ENCODE assay signal across 24 cellular contexts in genomic region chr6:7185561-7185960, GRCh38.
"Had no signal": no experiment of that assay in that cellular context is flagged by ENCODE, and none has a peak within 500 bp of the region (broad histone marks: within the 10 kb centered on the region; RNA-seq: fewer than 3 reads in every experiment).

No MANE protein-coding gene starts in this region.

- ATAC-seq: effector memory CD8-positive, alpha-beta T cell; heart right ventricle; left lung; lower lobe of right lung; sciatic nerve; stimulated activated memory B cell treated with anti-CD40 and anti-IgM and Interleukin-4, amounts not matched to agents 10 μg/mL and 1 μg/mL and 100 μg/mL, for 72 hours; WTC11 had no signal

- H3K9me3 Mint-ChIP-seq: activated CD4-positive, alpha-beta memory T cell treated with anti-CD3 and anti-CD28 coated beads, Interleukin-2, amount 10 ng/mL, durations not matched to agents 7 days and 5 days; activated CD4-positive, alpha-beta T cell treated with anti-CD3 and anti-CD28 coated beads, Interleukin-2, amount 10 ng/mL, durations not matched to agents 7 days and 5 days; activated naive CD4-positive, alpha-beta T cell treated with anti-CD3 and anti-CD28 coated beads, Interleukin-2, amount 10 ng/mL, durations not matched to agents 7 days and 5 days; activated naive CD8-positive, alpha-beta T cell treated with anti-CD3 and anti-CD28 coated beads, Interleukin-2, amount 10 ng/mL, durations not matched to agents 7 days and 5 days; effector memory CD8-positive, alpha-beta T cell; nephron; stimulated activated memory B cell treated with anti-CD40 and anti-IgM and Interleukin-4, amounts not matched to agents 10 μg/mL and 1 μg/mL and 100 μg/mL, for 72 hours; WTC11 had no signal

- H3K27ac Mint-ChIP-seq: activated CD4-positive, alpha-beta memory T cell treated with anti-CD3 and anti-CD28 coated beads, Interleukin-2, amount 10 ng/mL, durations not matched to agents 7 days and 5 days; activated CD4-positive, alpha-beta T cell treated with anti-CD3 and anti-CD28 coated beads, Interleukin-2, amount 10 ng/mL, durations not matched to agents 7 days and 5 days; activated naive CD4-positive, alpha-beta T cell treated with anti-CD3 and anti-CD28 coated beads, Interleukin-2, amount 10 ng/mL, durations not matched to agents 7 days and 5 days; activated naive CD8-positive, alpha-beta T cell treated with anti-CD3 and anti-CD28 coated beads, Interleukin-2, amount 10 ng/mL, durations not matched to agents 7 days and 5 days; nephron; stimulated activated memory B cell treated with anti-CD40 and anti-IgM and Interleukin-4, amounts not matched to agents 10 μg/mL and 1 μg/mL and 100 μg/mL, for 72 hours; WTC11 had no signal

- H3K4me3 Mint-ChIP-seq: activated CD4-positive, alpha-beta memory T cell treated with anti-CD3 and anti-CD28 coated beads, Interleukin-2, amount 10 ng/mL, durations not matched to agents 7 days and 5 days; activated CD4-positive, alpha-beta T cell treated with anti-CD3 and anti-CD28 coated beads, Interleukin-2, amount 10 ng/mL, durations not matched to agents 7 days and 5 days; activated naive CD4-positive, alpha-beta T cell treated with anti-CD3 and anti-CD28 coated beads, Interleukin-2, amount 10 ng/mL, durations not matched to agents 7 days and 5 days; activated naive CD8-positive, alpha-beta T cell treated with anti-CD3 and anti-CD28 coated beads, Interleukin-2, amount 10 ng/mL, durations not matched to agents 7 days and 5 days; effector memory CD8-positive, alpha-beta T cell; nephron; stimulated activated memory B cell treated with anti-CD40 and anti-IgM and Interleukin-4, amounts not matched to agents 10 μg/mL and 1 μg/mL and 100 μg/mL, for 72 hours; WTC11 had no signal

- H3K4me1 Mint-ChIP-seq: activated naive CD4-positive, alpha-beta T cell treated with anti-CD3 and anti-CD28 coated beads, Interleukin-2, amount 10 ng/mL, durations not matched to agents 7 days and 5 days; WTC11 had no signal

- DNase-seq: activated CD4-positive, alpha-beta memory T cell treated with anti-CD3 and anti-CD28 coated beads, Interleukin-2, amount 10 ng/mL, durations not matched to agents 7 days and 5 days; activated CD4-positive, alpha-beta T cell treated with anti-CD3 and anti-CD28 coated beads for 1 hour; activated CD4-positive, alpha-beta T cell treated with anti-CD3 and anti-CD28 coated beads, Interleukin-2, amount 10 ng/mL, durations not matched to agents 7 days and 5 days; activated gamma-delta T cell; activated naive CD4-positive, alpha-beta T cell treated with anti-CD3 and anti-CD28 coated beads, Interleukin-2, amount 10 ng/mL, durations not matched to agents 7 days and 5 days; activated naive CD8-positive, alpha-beta T cell treated with anti-CD3 and anti-CD28 coated beads, Interleukin-2, amount 10 ng/mL, durations not matched to agents 7 days and 5 days; brain microvascular endothelial cell; effector memory CD8-positive, alpha-beta T cell; foreskin melanocyte; heart right ventricle; kidney glomerular epithelial cell; left lung; lower lobe of right lung; mesenchymal stem cell; small intestine; stimulated activated CD4-positive, alpha-beta T cell treated with anti-CD3 and anti-CD28 coated beads, Interleukin-4, amount 100 ng/mL, for 4 hours; stimulated activated CD8-positive, alpha-beta memory T cell treated with anti-CD3 and anti-CD28 coated beads, Interleukin-4, amount 100 ng/mL, for 48 hours; stomach; T-helper 2 cell; tibial artery had no signal

- H3K27me3 Mint-ChIP-seq: activated CD4-positive, alpha-beta memory T cell treated with anti-CD3 and anti-CD28 coated beads, Interleukin-2, amount 10 ng/mL, durations not matched to agents 7 days and 5 days; activated CD4-positive, alpha-beta T cell treated with anti-CD3 and anti-CD28 coated beads, Interleukin-2, amount 10 ng/mL, durations not matched to agents 7 days and 5 days; activated naive CD4-positive, alpha-beta T cell treated with anti-CD3 and anti-CD28 coated beads, Interleukin-2, amount 10 ng/mL, durations not matched to agents 7 days and 5 days; activated naive CD8-positive, alpha-beta T cell treated with anti-CD3 and anti-CD28 coated beads, Interleukin-2, amount 10 ng/mL, durations not matched to agents 7 days and 5 days; effector memory CD8-positive, alpha-beta T cell; stimulated activated memory B cell treated with anti-CD40 and anti-IgM and Interleukin-4, amounts not matched to agents 10 μg/mL and 1 μg/mL and 100 μg/mL, for 72 hours had no signal
